In genomic region chr2:128311755-128312341, GRCh38 we compare ENCODE assay signal across 12 cellular contexts. TPM values are rescaled to one million over a fixed set of nuclear protein-coding genes. Genes with fewer than 3 reads are reported as not detected.
DNase-seq lines count a peak whose midpoint lies in the region; ATAC-seq and TF ChIP-seq lines count a peak whose summit lies in the region.
"Had no signal": no experiment of that assay in that cellular context is flagged by ENCODE, and none has a peak within 500 bp of the region (broad histone marks: within the 10 kb centered on the region; RNA-seq: fewer than 3 reads in every experiment).

No MANE protein-coding gene starts in this region.

- H3K36me3 ChIP-seq in right atrium auricular region (no peaks in the 10 kb centered on the region), psoas muscle (ENCODE audit: insufficient read depth in 1 of 2, low read depth in 1 of 2) (no peaks in the 10 kb centered on the region), brain microvascular endothelial cell (replicated peaks) (peaks cover 2% of the 10 kb centered on the region)

- intact Hi-C loops in psoas muscle (cut with DNase I), result no loop called here

- WGBS in psoas muscle, 3 donors, result 59 to 73% (median 71%) methylated on average over 11 of the region's 11 CpGs

- peak; percentile 57 for DNase-seq in activated effector memory CD4-positive, alpha-beta T cell treated with anti-CD3 and anti-CD28 coated beads, Interleukin-2, amount 50 U/mL, for 16 hours
- no peak for DNase-seq in activated effector memory CD4-positive, alpha-beta T cell treated with Interleukin-2 at 50 U/mL for 16 hours
- DNase-seq in RWPE1 (ENCODE audit: low spot score) (no peak), right atrium auricular region (ENCODE audit: low spot score) (peak; percentile 50), psoas muscle (peak; percentile 21 to 48), mucosa of gallbladder (ENCODE audit: low spot score) (no peak), brain microvascular endothelial cell (no peak)
- DNase-seq: mesenchymal stem cell, NCI-H1048, NCI-H2171 had no signal

- H3K27ac ChIP-seq in RWPE1, result 0 out of 2 replicates have a peak overlapping the region, but pooled peaks have one; percentile 5
- H3K27ac ChIP-seq in right atrium auricular region, result no peak overlapping the region
- peak overlapping the region; percentile 72 for H3K27ac ChIP-seq in psoas muscle
- H3K27ac ChIP-seq in brain microvascular endothelial cell, result no peak overlapping the region

- TF ChIP-seq CTCF in RWPE1 (conservative IDR thresholded peaks at IDR 0.05; ENCODE audit: low read depth) (no peak), right atrium auricular region (IDR thresholded peaks at IDR 0.05) (no peak), psoas muscle (IDR thresholded peaks at IDR 0.05) (no peak), brain microvascular endothelial cell (IDR thresholded peaks at IDR 0.05; ENCODE audit: low read depth, low read length, missing control alignments) (no peak)

- ATAC-seq in psoas muscle (peak; percentile 17 to 56 (median 32)), HG02884 (IDR thresholded peaks at IDR 0.05; ENCODE audit: unreplicated experiment) (no peak)
- ATAC-seq: WTC11 had no signal

- POLR2A ChIA-PET in RWPE1 (lab: Yijun Ruan, JAX; ENCODE audit: low non-redundant PET), result no interaction called here

- in situ Hi-C loops in brain microvascular endothelial cell (cut with HindIII; ENCODE audit: low pct_ligation_motif_present, low sequenced_read_pairs), result loop anchor here (25.0 kb wide), 1 partner anchor 425 kb away; no protein-coding TSS in a partner anchor

- H3K4me3 ChIP-seq in right atrium auricular region, result no peak overlapping the region
- H3K4me3 ChIP-seq in psoas muscle, result no peak overlapping the region
- H3K4me3 ChIP-seq in brain microvascular endothelial cell (ENCODE audit: low read depth, low read length), result no peak overlapping the region

- no peaks in the 10 kb centered on the region for H3K27me3 ChIP-seq in right atrium auricular region
- no peaks in the 10 kb centered on the region for H3K27me3 ChIP-seq in psoas muscle (ENCODE audit: insufficient read depth in 3 of 3, low read length in 2 of 3)
- H3K27me3 ChIP-seq in brain microvascular endothelial cell (replicated peaks), result no peaks in the 10 kb centered on the region

- H3K4me1 ChIP-seq in right atrium auricular region, result peaks cover 0 to 55% of the 10 kb centered on the region in 2 donors
- H3K4me1 ChIP-seq in psoas muscle, result peaks cover 78% of the 10 kb centered on the region

- H3K9me3 ChIP-seq in right atrium auricular region, result no peaks in the 10 kb centered on the region
- no peaks in the 10 kb centered on the region for H3K9me3 ChIP-seq in psoas muscle

- CTCF ChIA-PET in RWPE1 (lab: Yijun Ruan, JAX), result no interaction called here

RNA-seq across cellular contexts. Expression of gene HS6ST1, which starts 6.8 kb away (rescaled TPM):
- total RNA-seq in right atrium auricular region (10 to 100 TPM; 19.0 to 25.8 TPM), psoas muscle (10 to 100 TPM; 29.3 to 68.7 (median 44.6) TPM), mucosa of gallbladder (90.1 TPM)
- 10 to 100 TPM; 13.6 to 90.9 (median 20.0) TPM for polyA plus RNA-seq in psoas muscle

Comparison
In these comparisons a context has a peak if more than half of its experiments do, and no peak if none do; other contexts are left out.
1. DNase-seq: peak in activated effector memory CD4-positive, alpha-beta T cell treated with anti-CD3 and anti-CD28 coated beads, Interleukin-2, amount 50 U/mL, for 16 hours (single experiment), right atrium auricular region (single experiment) and psoas muscle (2 of 2); none in activated effector memory CD4-positive, alpha-beta T cell treated with Interleukin-2 at 50 U/mL for 16 hours (single experiment), RWPE1 (single experiment), mucosa of gallbladder (single experiment) and brain microvascular endothelial cell (single experiment).
2. H3K27ac ChIP-seq: peak in RWPE1 (single experiment) and psoas muscle (single experiment); none in right atrium auricular region (0 of 2) and brain microvascular endothelial cell (single experiment).